26 cellular contexts compared by ENCODE assay signal in the genomic region with DNA sequence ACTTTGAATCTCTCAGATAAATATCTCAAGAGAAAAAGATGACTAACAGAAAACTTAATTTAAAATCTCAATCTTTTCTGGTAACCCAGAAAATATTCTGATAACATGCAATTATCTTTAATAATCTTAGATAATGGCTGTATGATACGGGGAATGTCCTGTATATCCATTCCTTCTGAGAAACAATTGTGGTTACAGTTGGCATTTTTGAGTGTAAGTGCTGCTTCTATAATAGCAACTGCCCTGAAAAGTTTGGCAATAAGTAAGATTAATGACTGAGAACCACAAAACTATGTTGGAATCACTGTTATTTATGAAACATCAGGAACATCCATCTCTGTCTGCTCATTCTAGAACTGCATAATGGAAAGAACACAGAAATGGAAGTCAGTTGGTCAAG.
"Had no signal": no experiment of that assay in that cellular context is flagged by ENCODE, and none has a peak within 500 bp of the region (broad histone marks: within the 10 kb centered on the region; RNA-seq: fewer than 3 reads in every experiment).

No MANE protein-coding gene starts in this region.

- H3K9me3 Mint-ChIP-seq: effector memory CD8-positive, alpha-beta T cell; endodermal cell had no signal

- H3K4me2 ChIP-seq: hepatocyte had no signal

- H3K27me3 ChIP-seq: colonic mucosa, dorsolateral prefrontal cortex, esophagus muscularis mucosa, esophagus squamous epithelium, foreskin keratinocyte, gastrocnemius medialis, gastroesophageal sphincter, heart left ventricle, heart right ventricle, hepatocyte had no signal

- H3K4me1 Mint-ChIP-seq: endodermal cell had no signal

- H3K79me2 ChIP-seq: hepatocyte had no signal

- H3K4me3 ChIP-seq: colonic mucosa, coronary artery, dorsolateral prefrontal cortex, esophagus muscularis mucosa, esophagus squamous epithelium, gastrocnemius medialis, gastroesophageal sphincter, heart left ventricle, heart right ventricle, hepatocyte had no signal

- H3K27ac Mint-ChIP-seq: dendritic cell treated with granulocyte-macrophage colony-stimulating factor and Interleukin-4, amounts not matched to agents 40 ng/mL and 50 ng/mL, for 4 days; effector memory CD8-positive, alpha-beta T cell; endodermal cell had no signal

- H3K9me3 ChIP-seq: colonic mucosa, esophagus squamous epithelium, gastrocnemius medialis had no signal

- ATAC-seq: effector memory CD8-positive, alpha-beta T cell; esophagus mucosa; foreskin keratinocyte; gastrocnemius medialis; gastroesophageal sphincter; heart left ventricle; heart right ventricle had no signal

- H3K4me3 Mint-ChIP-seq: dendritic cell treated with granulocyte-macrophage colony-stimulating factor and Interleukin-4, amounts not matched to agents 40 ng/mL and 50 ng/mL, for 4 days; effector memory CD8-positive, alpha-beta T cell; endodermal cell had no signal

- DNase-seq: colonic mucosa; cortex of kidney; dermis blood vessel endothelial cell; dorsolateral prefrontal cortex; effector CD4-positive, alpha-beta T cell; effector CD8-positive, alpha-beta T cell; effector memory CD4-positive, alpha-beta T cell; effector memory CD8-positive, alpha-beta T cell; endodermal cell; erythroblast; esophagus squamous epithelium; foreskin fibroblast; foreskin keratinocyte; foreskin melanocyte; gastrocnemius medialis; glutamatergic neuron; head of caudate nucleus; heart left ventricle; heart right ventricle had no signal

- H2AFZ ChIP-seq: hepatocyte had no signal

- H3K27me3 Mint-ChIP-seq: dendritic cell treated with granulocyte-macrophage colony-stimulating factor and Interleukin-4, amounts not matched to agents 40 ng/mL and 50 ng/mL, for 4 days; effector memory CD8-positive, alpha-beta T cell had no signal

- H3K36me3 ChIP-seq: colonic mucosa, esophagus muscularis mucosa, esophagus squamous epithelium, gastrocnemius medialis, gastroesophageal sphincter, heart left ventricle, heart right ventricle had no signal

- H3K27ac ChIP-seq: colonic mucosa, coronary artery, dorsolateral prefrontal cortex, epithelial cell of prostate, esophagus muscularis mucosa, esophagus squamous epithelium, foreskin keratinocyte, gastrocnemius medialis, gastroesophageal sphincter, heart left ventricle, heart right ventricle, hepatocyte had no signal

- H3K4me1 ChIP-seq: colonic mucosa, esophagus muscularis mucosa, esophagus squamous epithelium, foreskin keratinocyte, gastrocnemius medialis, gastroesophageal sphincter, heart left ventricle, heart right ventricle had no signal
